ENCODE assay signal across 8 cellular contexts in the genomic region with DNA sequence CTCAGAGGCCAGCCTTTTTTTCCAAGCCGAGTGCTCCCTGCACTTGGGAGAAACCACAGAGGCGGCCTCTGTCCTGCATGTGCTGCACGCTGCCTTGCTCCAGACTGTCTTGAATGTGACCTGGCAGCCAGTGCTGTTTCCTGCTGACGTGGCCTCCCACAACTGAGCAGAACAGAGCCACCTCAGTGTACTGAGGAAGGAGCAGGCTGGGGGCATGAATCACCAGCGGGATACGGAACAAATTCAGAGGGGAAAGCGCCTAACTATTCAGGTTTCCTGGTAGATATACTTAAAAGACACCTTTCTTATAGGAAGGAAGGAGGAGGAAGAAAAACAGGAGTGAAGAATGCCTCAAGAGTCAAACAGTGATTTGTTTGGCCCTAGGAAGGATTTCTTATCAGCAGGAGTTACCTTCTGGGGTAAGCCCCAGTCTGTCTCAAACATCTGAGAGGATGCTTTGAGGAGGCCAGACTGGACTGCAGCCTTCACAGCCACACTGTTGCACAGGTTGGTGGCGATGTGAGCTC.
DNase-seq lines count a peak whose midpoint lies in the region; ATAC-seq and TF ChIP-seq lines count a peak whose summit lies in the region.

No MANE protein-coding gene starts in this region.

- H3K79me2 ChIP-seq in GM23338 (replicated peaks; ENCODE audit: insufficient read depth) = peaks cover 86% of the 10 kb centered on the region
- H3K79me2 ChIP-seq in PC-9 (ENCODE audit: low read depth) = peaks cover 93% of the 10 kb centered on the region

- no peak overlapping the region; the same call in 2 of the 3 replicates for H3K4me3 Mint-ChIP-seq in GM23338

- H3F3A ChIP-seq in GM23338 (replicated peaks; ENCODE audit: low read depth) = peaks cover 6% of the 10 kb centered on the region; the same call in 1 of the 2 replicates
- peaks cover 99% of the 10 kb centered on the region for H3F3A ChIP-seq in PC-9 (ENCODE audit: insufficient read depth, low read depth)

- H2AFZ ChIP-seq in GM23338 = no peak overlapping the region
- no peak overlapping the region for H2AFZ ChIP-seq in PC-9

- H3K27me3 ChIP-seq in GM23338 (ENCODE audit: insufficient read depth) = no peaks in the 10 kb centered on the region
- no peaks in the 10 kb centered on the region for H3K27me3 ChIP-seq in PC-9 (ENCODE audit: insufficient read depth, low read depth)

- intact Hi-C loops in PC-9 (cut with micrococcal nuclease; ENCODE audit: unreplicated experiment) = loop anchor here (1.0 to 5.0 kb wide), 3 partner anchors 11 to 111 kb away; no protein-coding TSS in a partner anchor
- intact Hi-C loops in Right ventricle myocardium superior (cut with DNase I) = loop anchor here (10.0 kb wide), 1 partner anchor 109 kb away; no protein-coding TSS in a partner anchor

- peaks cover 7% of the 10 kb centered on the region for H3K27me3 Mint-ChIP-seq in GM23338 (ENCODE audit: insufficient read depth, low read depth, poor library complexity)

- TSS peak; percentile 5 for BruUV-seq in PC-9 (replicated peaks; lab: Mats Ljungman, UMichigan)

- H3K36me3 Mint-ChIP-seq in GM23338 (ENCODE audit: low read depth) = 0 out of 3 replicates have a peak, but pooled peaks cover 3% of the 10 kb centered on the region
- no peaks in the 10 kb centered on the region for H3K36me3 Mint-ChIP-seq in activated naive CD4-positive, alpha-beta T cell treated with anti-CD3 and anti-CD28 coated beads, Interleukin-2, amount 50 U/mL, for 72 hours

- H3K9me3 ChIP-seq in PC-9 (ENCODE audit: insufficient read depth, low read depth) = no peaks in the 10 kb centered on the region

- peak; percentile 25 for ATAC-seq in GM23338
- peak; percentile 93 to 97 for ATAC-seq in activated naive CD4-positive, alpha-beta T cell treated with anti-CD3 and anti-CD28 coated beads, Interleukin-2, amount 50 U/mL, for 72 hours
- ATAC-seq in Right ventricle myocardium superior (ENCODE audit: poor library complexity) = peak; percentile 97

- no peaks in the 10 kb centered on the region for H3K9me2 ChIP-seq in GM23338 (ENCODE audit: insufficient read depth)
- H3K9me2 ChIP-seq in PC-9 (ENCODE audit: insufficient read depth) = no peaks in the 10 kb centered on the region

- H3K27ac Mint-ChIP-seq in GM23338 = peak overlapping the region; percentile 89
- H3K27ac Mint-ChIP-seq in activated naive CD4-positive, alpha-beta T cell treated with anti-CD3 and anti-CD28 coated beads, Interleukin-2, amount 50 U/mL, for 72 hours = no peak overlapping the region

- no peaks in the 10 kb centered on the region for H3K9me3 Mint-ChIP-seq in GM23338
- no peaks in the 10 kb centered on the region for H3K9me3 Mint-ChIP-seq in activated naive CD4-positive, alpha-beta T cell treated with anti-CD3 and anti-CD28 coated beads, Interleukin-2, amount 50 U/mL, for 72 hours

- H3K27ac ChIP-seq in GM23338 (ENCODE audit: low read depth) (peak overlapping the region; percentile 40; the same call in 1 of the 2 replicates), PC-9 (peak overlapping the region; percentile 96)

- H3K4me3 ChIP-seq in AG09309 (ENCODE audit: control insufficient read depth, low read depth, low read length) (no peak overlapping the region), GM23338 (no peak overlapping the region), PC-9 (peak overlapping the region; percentile 28; the same call in 1 of the 2 replicates)

- H4K20me1 ChIP-seq in GM23338 (replicated peaks; ENCODE audit: insufficient read depth) = no peaks in the 10 kb centered on the region
- H4K20me1 ChIP-seq in PC-9 (ENCODE audit: insufficient read depth) = peaks cover 10% of the 10 kb centered on the region; the same call in 1 of the 2 replicates

- POLR2A ChIA-PET in PC-9 (lab: Charles Lee; ENCODE audit: unreplicated experiment) = no interaction called here

- DNase-seq in AG09309 (ENCODE audit: low read depth) (peak; percentile 93), GM23338 (ENCODE audit: low spot score) (no peak), PC-9 (peak; percentile 92 to 99), Right ventricle myocardium superior (peak; percentile 91), pons (ENCODE audit: low spot score) (peak; percentile 65), NCI-H1105 treated with DMSO at 0.1 percent for 48 hours (lab: John Stamatoyannopoulos, UW) (no peak), NCI-H1417 treated with DMSO at 0.1 percent for 48 hours (lab: John Stamatoyannopoulos, UW) (no peak)
- DNase-seq in activated naive CD4-positive, alpha-beta T cell treated with anti-CD3 and anti-CD28 coated beads, Interleukin-2, amount 50 U/mL, for 72 hours (ENCODE audit: low spot score in 2 of 2) = peak; percentile 32 to 67

- H3K4me2 ChIP-seq in GM23338 = no peak overlapping the region
- H3K4me2 ChIP-seq in PC-9 = peak overlapping the region; percentile 80

- H3K4me1 ChIP-seq in GM23338 (ENCODE audit: insufficient read depth) (peaks cover 75% of the 10 kb centered on the region), PC-9 (replicated peaks; ENCODE audit: insufficient read depth) (peaks cover 98% of the 10 kb centered on the region)

- H3K4me1 Mint-ChIP-seq in GM23338 = peaks cover 81% of the 10 kb centered on the region

- TF ChIP-seq CTCF in AG09309 (IDR thresholded peaks at IDR 0.05; ENCODE audit: control insufficient read depth, insufficient read depth, low read depth, low read length, missing control alignments) (no peak), GM23338 (conservative IDR thresholded peaks at IDR 0.05; ENCODE audit: low read depth in 2 of 2) (no peak), PC-9 (conservative IDR thresholded peaks at IDR 0.05) (no peak)

- CTCF ChIA-PET in PC-9 (lab: Charles Lee) = no interaction called here

- no peaks in the 10 kb centered on the region for H3K36me3 ChIP-seq in GM23338 (ENCODE audit: insufficient read depth)
- peaks cover 29% of the 10 kb centered on the region for H3K36me3 ChIP-seq in PC-9 (ENCODE audit: low read depth)

TF ChIP-seq in GM23338, 12 proteins besides CTCF, POLR2A, EP300 and RAD21 (continues in another document):
- TF ChIP-seq, protein P1, sequence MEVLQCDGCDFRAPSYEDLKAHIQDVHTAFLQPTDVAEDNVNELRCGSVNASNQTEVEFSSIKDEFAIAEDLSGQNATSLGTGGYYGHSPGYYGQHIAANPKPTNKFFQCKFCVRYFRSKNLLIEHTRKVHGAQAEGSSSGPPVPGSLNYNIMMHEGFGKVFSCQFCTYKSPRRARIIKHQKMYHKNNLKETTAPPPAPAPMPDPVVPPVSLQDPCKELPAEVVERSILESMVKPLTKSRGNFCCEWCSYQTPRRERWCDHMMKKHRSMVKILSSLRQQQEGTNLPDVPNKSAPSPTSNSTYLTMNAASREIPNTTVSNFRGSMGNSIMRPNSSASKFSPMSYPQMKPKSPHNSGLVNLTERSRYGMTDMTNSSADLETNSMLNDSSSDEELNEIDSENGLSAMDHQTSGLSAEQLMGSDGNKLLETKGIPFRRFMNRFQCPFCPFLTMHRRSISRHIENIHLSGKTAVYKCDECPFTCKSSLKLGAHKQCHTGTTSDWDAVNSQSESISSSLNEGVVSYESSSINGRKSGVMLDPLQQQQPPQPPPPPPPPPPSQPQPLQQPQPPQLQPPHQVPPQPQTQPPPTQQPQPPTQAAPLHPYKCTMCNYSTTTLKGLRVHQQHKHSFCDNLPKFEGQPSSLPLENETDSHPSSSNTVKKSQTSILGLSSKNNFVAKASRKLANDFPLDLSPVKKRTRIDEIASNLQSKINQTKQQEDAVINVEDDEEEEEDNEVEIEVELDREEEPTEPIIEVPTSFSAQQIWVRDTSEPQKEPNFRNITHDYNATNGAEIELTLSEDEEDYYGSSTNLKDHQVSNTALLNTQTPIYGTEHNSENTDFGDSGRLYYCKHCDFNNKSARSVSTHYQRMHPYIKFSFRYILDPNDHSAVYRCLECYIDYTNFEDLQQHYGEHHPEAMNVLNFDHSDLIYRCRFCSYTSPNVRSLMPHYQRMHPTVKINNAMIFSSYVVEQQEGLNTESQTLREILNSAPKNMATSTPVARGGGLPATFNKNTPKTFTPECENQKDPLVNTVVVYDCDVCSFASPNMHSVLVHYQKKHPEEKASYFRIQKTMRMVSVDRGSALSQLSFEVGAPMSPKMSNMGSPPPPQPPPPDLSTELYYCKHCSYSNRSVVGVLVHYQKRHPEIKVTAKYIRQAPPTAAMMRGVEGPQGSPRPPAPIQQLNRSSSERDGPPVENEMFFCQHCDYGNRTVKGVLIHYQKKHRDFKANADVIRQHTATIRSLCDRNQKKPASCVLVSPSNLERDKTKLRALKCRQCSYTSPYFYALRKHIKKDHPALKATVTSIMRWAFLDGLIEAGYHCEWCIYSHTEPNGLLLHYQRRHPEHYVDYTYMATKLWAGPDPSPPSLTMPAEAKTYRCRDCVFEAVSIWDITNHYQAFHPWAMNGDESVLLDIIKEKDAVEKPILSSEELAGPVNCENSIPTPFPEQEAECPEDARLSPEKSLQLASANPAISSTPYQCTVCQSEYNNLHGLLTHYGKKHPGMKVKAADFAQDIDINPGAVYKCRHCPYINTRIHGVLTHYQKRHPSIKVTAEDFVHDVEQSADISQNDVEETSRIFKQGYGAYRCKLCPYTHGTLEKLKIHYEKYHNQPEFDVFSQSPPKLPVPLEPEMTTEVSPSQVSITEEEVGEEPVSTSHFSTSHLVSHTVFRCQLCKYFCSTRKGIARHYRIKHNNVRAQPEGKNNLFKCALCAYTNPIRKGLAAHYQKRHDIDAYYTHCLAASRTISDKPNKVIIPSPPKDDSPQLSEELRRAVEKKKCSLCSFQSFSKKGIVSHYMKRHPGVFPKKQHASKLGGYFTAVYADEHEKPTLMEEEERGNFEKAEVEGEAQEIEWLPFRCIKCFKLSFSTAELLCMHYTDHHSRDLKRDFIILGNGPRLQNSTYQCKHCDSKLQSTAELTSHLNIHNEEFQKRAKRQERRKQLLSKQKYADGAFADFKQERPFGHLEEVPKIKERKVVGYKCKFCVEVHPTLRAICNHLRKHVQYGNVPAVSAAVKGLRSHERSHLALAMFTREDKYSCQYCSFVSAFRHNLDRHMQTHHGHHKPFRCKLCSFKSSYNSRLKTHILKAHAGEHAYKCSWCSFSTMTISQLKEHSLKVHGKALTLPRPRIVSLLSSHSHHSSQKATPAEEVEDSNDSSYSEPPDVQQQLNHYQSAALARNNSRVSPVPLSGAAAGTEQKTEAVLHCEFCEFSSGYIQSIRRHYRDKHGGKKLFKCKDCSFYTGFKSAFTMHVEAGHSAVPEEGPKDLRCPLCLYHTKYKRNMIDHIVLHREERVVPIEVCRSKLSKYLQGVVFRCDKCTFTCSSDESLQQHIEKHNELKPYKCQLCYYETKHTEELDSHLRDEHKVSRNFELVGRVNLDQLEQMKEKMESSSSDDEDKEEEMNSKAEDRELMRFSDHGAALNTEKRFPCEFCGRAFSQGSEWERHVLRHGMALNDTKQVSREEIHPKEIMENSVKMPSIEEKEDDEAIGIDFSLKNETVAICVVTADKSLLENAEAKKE (CRISPR knock-in tag; IDR thresholded peaks at IDR 0.05) = no peak
- TF ChIP-seq ZNF114 (CRISPR knock-in tag; IDR thresholded peaks at IDR 0.05) = no peak
- no peak for TF ChIP-seq CREB1 (CRISPR knock-in tag; IDR thresholded peaks at IDR 0.05; ENCODE audit: low read depth)

Comparison
In these comparisons a context has a peak if more than half of its experiments do, and no peak if none do; other contexts are left out.
1. DNase-seq: peak in AG09309 (single experiment), PC-9 (2 of 2), activated naive CD4-positive, alpha-beta T cell treated with anti-CD3 and anti-CD28 coated beads, Interleukin-2, amount 50 U/mL, for 72 hours (2 of 2), Right ventricle myocardium superior (single experiment) and pons (single experiment); none in GM23338 (single experiment), NCI-H1105 treated with DMSO at 0.1 percent for 48 hours (single experiment) and NCI-H1417 treated with DMSO at 0.1 percent for 48 hours (single experiment).
2. ATAC-seq: peak in every context shown above with its lines; median percentile 97 in Right ventricle myocardium superior; 95 in activated naive CD4-positive, alpha-beta T cell treated with anti-CD3 and anti-CD28 coated beads, Interleukin-2, amount 50 U/mL, for 72 hours; 25 in GM23338.